ENCODE assay signal across 1 cellular context in genomic region chr4:150974251-150974640, GRCh38.
TF ChIP-seq lines count a peak whose summit lies in the region.

No MANE protein-coding gene starts in this region.

TF ChIP-seq in HepG2, 621 proteins besides CTCF, POLR2A, EP300 and RAD21 (continued from another document):
- TF ChIP-seq TRIM22 (IDR thresholded peaks at IDR 0.05) (no peak), NCOR1 (IDR thresholded peaks at IDR 0.05; ENCODE audit: borderline replicate concordance, low read length) (0 out of 2 replicates have a peak, but pooled peaks have one; percentile 5), NCOA2 (CRISPR knock-in tag; IDR thresholded peaks at IDR 0.05) (no peak), RERE (CRISPR knock-in tag; IDR thresholded peaks at IDR 0.05; ENCODE audit: low read depth) (no peak)
TF ChIP-seq in HepG2: peak in this region for 11.
